1 cellular context compared by ENCODE assay signal in the genomic region with DNA sequence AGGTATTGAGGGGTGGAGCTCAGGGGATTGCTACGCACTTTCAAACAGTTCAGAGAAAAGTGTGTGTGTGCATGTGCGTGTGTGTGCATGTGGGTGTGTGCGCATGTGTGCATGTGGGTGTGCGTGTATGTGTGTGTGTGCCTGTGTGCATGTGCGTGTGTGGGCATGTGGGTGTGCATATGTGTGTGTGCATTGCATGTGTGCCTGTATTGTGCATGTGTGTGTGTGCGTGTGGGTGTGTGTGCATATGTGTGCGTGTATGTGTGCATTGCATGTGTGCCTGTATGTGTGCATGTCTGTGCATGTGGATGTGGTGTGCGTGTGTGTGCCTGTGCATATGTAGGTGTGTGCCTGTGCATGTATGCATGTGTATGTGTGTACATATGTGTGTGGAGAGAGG.
TF ChIP-seq lines count a peak whose summit lies in the region.

No MANE protein-coding gene starts in this region.

TF ChIP-seq in GM12878, 131 proteins besides CTCF, POLR2A, EP300 and RAD21:
- no peak for TF ChIP-seq POU2F2 (IDR thresholded peaks at IDR 0.05; ENCODE audit: borderline replicate concordance, low read depth, low read length)
- TF ChIP-seq NR2C2 (IDR thresholded peaks at IDR 0.05; ENCODE audit: borderline replicate concordance, control insufficient read depth, insufficient read length, low read depth): peak; percentile 62
- TF ChIP-seq, protein P1, sequence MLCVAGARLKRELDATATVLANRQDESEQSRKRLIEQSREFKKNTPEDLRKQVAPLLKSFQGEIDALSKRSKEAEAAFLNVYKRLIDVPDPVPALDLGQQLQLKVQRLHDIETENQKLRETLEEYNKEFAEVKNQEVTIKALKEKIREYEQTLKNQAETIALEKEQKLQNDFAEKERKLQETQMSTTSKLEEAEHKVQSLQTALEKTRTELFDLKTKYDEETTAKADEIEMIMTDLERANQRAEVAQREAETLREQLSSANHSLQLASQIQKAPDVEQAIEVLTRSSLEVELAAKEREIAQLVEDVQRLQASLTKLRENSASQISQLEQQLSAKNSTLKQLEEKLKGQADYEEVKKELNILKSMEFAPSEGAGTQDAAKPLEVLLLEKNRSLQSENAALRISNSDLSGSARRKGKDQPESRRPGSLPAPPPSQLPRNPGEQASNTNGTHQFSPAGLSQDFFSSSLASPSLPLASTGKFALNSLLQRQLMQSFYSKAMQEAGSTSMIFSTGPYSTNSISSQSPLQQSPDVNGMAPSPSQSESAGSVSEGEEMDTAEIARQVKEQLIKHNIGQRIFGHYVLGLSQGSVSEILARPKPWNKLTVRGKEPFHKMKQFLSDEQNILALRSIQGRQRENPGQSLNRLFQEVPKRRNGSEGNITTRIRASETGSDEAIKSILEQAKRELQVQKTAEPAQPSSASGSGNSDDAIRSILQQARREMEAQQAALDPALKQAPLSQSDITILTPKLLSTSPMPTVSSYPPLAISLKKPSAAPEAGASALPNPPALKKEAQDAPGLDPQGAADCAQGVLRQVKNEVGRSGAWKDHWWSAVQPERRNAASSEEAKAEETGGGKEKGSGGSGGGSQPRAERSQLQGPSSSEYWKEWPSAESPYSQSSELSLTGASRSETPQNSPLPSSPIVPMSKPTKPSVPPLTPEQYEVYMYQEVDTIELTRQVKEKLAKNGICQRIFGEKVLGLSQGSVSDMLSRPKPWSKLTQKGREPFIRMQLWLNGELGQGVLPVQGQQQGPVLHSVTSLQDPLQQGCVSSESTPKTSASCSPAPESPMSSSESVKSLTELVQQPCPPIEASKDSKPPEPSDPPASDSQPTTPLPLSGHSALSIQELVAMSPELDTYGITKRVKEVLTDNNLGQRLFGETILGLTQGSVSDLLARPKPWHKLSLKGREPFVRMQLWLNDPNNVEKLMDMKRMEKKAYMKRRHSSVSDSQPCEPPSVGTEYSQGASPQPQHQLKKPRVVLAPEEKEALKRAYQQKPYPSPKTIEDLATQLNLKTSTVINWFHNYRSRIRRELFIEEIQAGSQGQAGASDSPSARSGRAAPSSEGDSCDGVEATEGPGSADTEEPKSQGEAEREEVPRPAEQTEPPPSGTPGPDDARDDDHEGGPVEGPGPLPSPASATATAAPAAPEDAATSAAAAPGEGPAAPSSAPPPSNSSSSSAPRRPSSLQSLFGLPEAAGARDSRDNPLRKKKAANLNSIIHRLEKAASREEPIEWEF (IDR thresholded peaks at IDR 0.05; ENCODE audit: insufficient replicate concordance, low read depth, low read length): no peak
- TF ChIP-seq HDGF (IDR thresholded peaks at IDR 0.05): peak; percentile 95
- TF ChIP-seq, protein P2, sequence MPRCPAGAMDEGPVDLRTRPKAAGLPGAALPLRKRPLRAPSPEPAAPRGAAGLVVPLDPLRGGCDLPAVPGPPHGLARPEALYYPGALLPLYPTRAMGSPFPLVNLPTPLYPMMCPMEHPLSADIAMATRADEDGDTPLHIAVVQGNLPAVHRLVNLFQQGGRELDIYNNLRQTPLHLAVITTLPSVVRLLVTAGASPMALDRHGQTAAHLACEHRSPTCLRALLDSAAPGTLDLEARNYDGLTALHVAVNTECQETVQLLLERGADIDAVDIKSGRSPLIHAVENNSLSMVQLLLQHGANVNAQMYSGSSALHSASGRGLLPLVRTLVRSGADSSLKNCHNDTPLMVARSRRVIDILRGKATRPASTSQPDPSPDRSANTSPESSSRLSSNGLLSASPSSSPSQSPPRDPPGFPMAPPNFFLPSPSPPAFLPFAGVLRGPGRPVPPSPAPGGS (IDR thresholded peaks at IDR 0.05; ENCODE audit: borderline replicate concordance, insufficient read depth, low read depth, low read length, poor library complexity, severe bottlenecking): peak; percentile 99
- no peak for TF ChIP-seq MTA3 (IDR thresholded peaks at IDR 0.05; ENCODE audit: borderline replicate concordance, low read length)
- TF ChIP-seq NFXL1 (IDR thresholded peaks at IDR 0.05; ENCODE audit: borderline replicate concordance): no peak
- TF ChIP-seq, protein P3, sequence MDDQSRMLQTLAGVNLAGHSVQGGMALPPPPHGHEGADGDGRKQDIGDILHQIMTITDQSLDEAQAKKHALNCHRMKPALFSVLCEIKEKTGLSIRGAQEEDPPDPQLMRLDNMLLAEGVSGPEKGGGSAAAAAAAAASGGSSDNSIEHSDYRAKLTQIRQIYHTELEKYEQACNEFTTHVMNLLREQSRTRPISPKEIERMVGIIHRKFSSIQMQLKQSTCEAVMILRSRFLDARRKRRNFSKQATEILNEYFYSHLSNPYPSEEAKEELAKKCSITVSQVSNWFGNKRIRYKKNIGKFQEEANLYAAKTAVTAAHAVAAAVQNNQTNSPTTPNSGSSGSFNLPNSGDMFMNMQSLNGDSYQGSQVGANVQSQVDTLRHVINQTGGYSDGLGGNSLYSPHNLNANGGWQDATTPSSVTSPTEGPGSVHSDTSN (IDR thresholded peaks at IDR 0.05; ENCODE audit: insufficient replicate concordance, low read depth, low read length): peak; percentile 68
- TF ChIP-seq TCF3 (IDR thresholded peaks at IDR 0.05; ENCODE audit: borderline replicate concordance, insufficient read depth, low read depth, low read length): peak; percentile 79
- peak; percentile 27; the same call in 1 of the 2 replicates for TF ChIP-seq POLR2AphosphoS5 (IDR thresholded peaks at IDR 0.05; ENCODE audit: low read length)
